17 cellular contexts compared by ENCODE assay signal in genomic region chr7:156609010-156609877, GRCh38. TPM values are rescaled to one million over a fixed set of nuclear protein-coding genes. Genes with fewer than 3 reads are reported as not detected.
A peak's percentile ranks its signal among the peaks of the same experiment; 100 is the strongest.
DNase-seq lines count a peak whose midpoint lies in the region; ATAC-seq and TF ChIP-seq lines count a peak whose summit lies in the region.
"Had no signal": no experiment of that assay in that cellular context is flagged by ENCODE, and none has a peak within 500 bp of the region (broad histone marks: within the 10 kb centered on the region; RNA-seq: fewer than 3 reads in every experiment).

No MANE protein-coding gene starts in this region.

- H3K9me3 ChIP-seq in HAP-1: no peaks in the 10 kb centered on the region; the same call in 1 of the 2 replicates

- DNase-seq in activated CD8-positive, alpha-beta memory T cell treated with anti-CD3 and anti-CD28 coated beads, Interleukin-2, amount 10 ng/mL, durations not matched to agents 7 days and 5 days: no peak
- DNase-seq in activated CD8-positive, alpha-beta memory T cell treated with anti-CD3 and anti-CD28 coated beads, Interleukin-2, amount 50 U/mL, for 48 hours: no peak
- DNase-seq in T-cell (no peak), left cardiac atrium (no peak), progenitor cell of endocrine pancreas (ENCODE audit: low spot score, unreplicated experiment) (no peak), HAP-1 (ENCODE audit: low spot score in 2 of 2) (no peak), globus pallidus (ENCODE audit: low spot score) (no peak)
- DNase-seq: activated naive CD4-positive, alpha-beta T cell treated with anti-CD3 and anti-CD28 coated beads, Interleukin-2, amount 10 ng/mL, durations not matched to agents 7 days and 5 days; effector CD8-positive, alpha-beta T cell; NCI-H1930; NCI-H524 treated with DMSO at 0.1 percent for 48 hours; nucleus accumbens; PC-9 had no signal

- H3K27ac Mint-ChIP-seq in activated CD8-positive, alpha-beta memory T cell treated with anti-CD3 and anti-CD28 coated beads, Interleukin-2, amount 10 ng/mL, durations not matched to agents 7 days and 5 days: no peak overlapping the region
- no peak overlapping the region for H3K27ac Mint-ChIP-seq in T-cell
- H3K27ac Mint-ChIP-seq in progenitor cell of endocrine pancreas: peak overlapping the region; percentile 90
- H3K27ac Mint-ChIP-seq: activated naive CD4-positive, alpha-beta T cell treated with anti-CD3 and anti-CD28 coated beads, Interleukin-2, amount 10 ng/mL, durations not matched to agents 7 days and 5 days; CD14-positive monocyte; GM23338 had no signal

- H3K4me3 ChIP-seq in HAP-1: no peak overlapping the region
- H3K4me3 ChIP-seq: GM23338, PC-9 had no signal

- no peaks in the 10 kb centered on the region for H3K36me3 ChIP-seq in HAP-1 (replicated peaks)

- peak overlapping the region; percentile 23 for H3K4me3 Mint-ChIP-seq in activated CD8-positive, alpha-beta memory T cell treated with anti-CD3 and anti-CD28 coated beads, Interleukin-2, amount 10 ng/mL, durations not matched to agents 7 days and 5 days
- peak overlapping the region; percentile 51 to 63 (median 55) for H3K4me3 Mint-ChIP-seq in T-cell
- H3K4me3 Mint-ChIP-seq in progenitor cell of endocrine pancreas (ENCODE audit: low read depth): peak overlapping the region; percentile 12
- H3K4me3 Mint-ChIP-seq: activated naive CD4-positive, alpha-beta T cell treated with anti-CD3 and anti-CD28 coated beads, Interleukin-2, amount 10 ng/mL, durations not matched to agents 7 days and 5 days; GM23338 had no signal

- POLR2A ChIA-PET in T-cell (lab: Charles Lee): no interaction called here

- TF ChIP-seq CTCF in progenitor cell of endocrine pancreas (IDR thresholded peaks at IDR 0.05; ENCODE audit: unreplicated experiment): no peak

- H3K4me1 Mint-ChIP-seq in activated CD8-positive, alpha-beta memory T cell treated with anti-CD3 and anti-CD28 coated beads, Interleukin-2, amount 10 ng/mL, durations not matched to agents 7 days and 5 days: peaks cover 23% of the 10 kb centered on the region
- peaks cover 21 to 30% (median 26%) of the 10 kb centered on the region in 3 donors for H3K4me1 Mint-ChIP-seq in T-cell
- H3K4me1 Mint-ChIP-seq in progenitor cell of endocrine pancreas (ENCODE audit: low read depth): peaks cover 52% of the 10 kb centered on the region

- peaks cover 3% of the 10 kb centered on the region for H3K36me3 Mint-ChIP-seq in activated CD8-positive, alpha-beta memory T cell treated with anti-CD3 and anti-CD28 coated beads, Interleukin-2, amount 10 ng/mL, durations not matched to agents 7 days and 5 days
- H3K36me3 Mint-ChIP-seq in T-cell (no peaks in the 10 kb centered on the region), progenitor cell of endocrine pancreas (ENCODE audit: insufficient read depth) (peaks cover 1% of the 10 kb centered on the region)
- H3K36me3 Mint-ChIP-seq: CD14-positive monocyte had no signal

- H3K27me3 ChIP-seq in HAP-1 (ENCODE audit: low read depth): no peaks in the 10 kb centered on the region

- no peaks in the 10 kb centered on the region for H3K9me3 Mint-ChIP-seq in activated CD8-positive, alpha-beta memory T cell treated with anti-CD3 and anti-CD28 coated beads, Interleukin-2, amount 10 ng/mL, durations not matched to agents 7 days and 5 days (ENCODE audit: low read depth)
- H3K9me3 Mint-ChIP-seq in T-cell (no peaks in the 10 kb centered on the region), progenitor cell of endocrine pancreas (ENCODE audit: low read depth) (no peaks in the 10 kb centered on the region)
- H3K9me3 Mint-ChIP-seq: activated naive CD4-positive, alpha-beta T cell treated with anti-CD3 and anti-CD28 coated beads, Interleukin-2, amount 10 ng/mL, durations not matched to agents 7 days and 5 days; GM23338 had no signal

- H3K27me3 Mint-ChIP-seq in activated CD8-positive, alpha-beta memory T cell treated with anti-CD3 and anti-CD28 coated beads, Interleukin-2, amount 10 ng/mL, durations not matched to agents 7 days and 5 days: peaks cover 52% of the 10 kb centered on the region
- H3K27me3 Mint-ChIP-seq in T-cell (peaks cover 16 to 28% of the 10 kb centered on the region in 2 donors), progenitor cell of endocrine pancreas (no peaks in the 10 kb centered on the region)

- no peaks in the 10 kb centered on the region; the same call in 1 of the 2 replicates for H3K4me1 ChIP-seq in HAP-1

- in situ Hi-C loops in HAP-1 (cut with MboI; ENCODE audit: low sequenced_read_pairs): no loop called here

- intact Hi-C loops in left cardiac atrium (cut with DNase I): no loop called here

- ATAC-seq in activated CD8-positive, alpha-beta memory T cell treated with anti-CD3 and anti-CD28 coated beads, Interleukin-2, amount 10 ng/mL, durations not matched to agents 7 days and 5 days: no peak
- no peak for ATAC-seq in T-cell (replicated peaks in 1 of 4)
- ATAC-seq in left cardiac atrium: peak; percentile 32 to 67
- ATAC-seq in GM21737 (IDR thresholded peaks at IDR 0.05; ENCODE audit: unreplicated experiment): no peak
- ATAC-seq: GM23338 had no signal

- CTCF ChIA-PET in activated CD8-positive, alpha-beta memory T cell treated with anti-CD3 and anti-CD28 coated beads, Interleukin-2, amount 10 ng/mL, durations not matched to agents 7 days and 5 days (lab: Charles Lee): no interaction called here
- CTCF ChIA-PET in T-cell (lab: Charles Lee): no interaction called here

RNA-seq across cellular contexts. Expression of gene RNF32, which starts 31.3 kb away (rescaled TPM):
- 1 to 10 TPM; 2.0 to 2.9 TPM for total RNA-seq in activated CD8-positive, alpha-beta memory T cell treated with anti-CD3 and anti-CD28 coated beads, Interleukin-2, amount 10 ng/mL, durations not matched to agents 7 days and 5 days
- total RNA-seq in T-cell (1 to 10 TPM in 2 of 5 donors, under 1 TPM in 2, not detected in 1; 0.41 to 1.4 (median 1.1) TPM), left cardiac atrium (under 1 TPM; 0.56 to 0.76 TPM), progenitor cell of endocrine pancreas (1.6 and 2.8 TPM in 2 replicates)
- total RNA-seq: mesenteric fat pad had no signal

Comparison
In these comparisons a context has a peak if more than half of its experiments do, and no peak if none do; other contexts are left out.
1. ATAC-seq: peak in left cardiac atrium (2 of 2); none in activated CD8-positive, alpha-beta memory T cell treated with anti-CD3 and anti-CD28 coated beads, Interleukin-2, amount 10 ng/mL, durations not matched to agents 7 days and 5 days (single experiment), T-cell (0 of 4) and GM21737 (single experiment).
2. Peak in every context shown above with its lines, with median percentiles within 50 percentile points of each other: H3K4me3 Mint-ChIP-seq.